ENCODE assay signal across 2 cellular contexts in the genomic region with DNA sequence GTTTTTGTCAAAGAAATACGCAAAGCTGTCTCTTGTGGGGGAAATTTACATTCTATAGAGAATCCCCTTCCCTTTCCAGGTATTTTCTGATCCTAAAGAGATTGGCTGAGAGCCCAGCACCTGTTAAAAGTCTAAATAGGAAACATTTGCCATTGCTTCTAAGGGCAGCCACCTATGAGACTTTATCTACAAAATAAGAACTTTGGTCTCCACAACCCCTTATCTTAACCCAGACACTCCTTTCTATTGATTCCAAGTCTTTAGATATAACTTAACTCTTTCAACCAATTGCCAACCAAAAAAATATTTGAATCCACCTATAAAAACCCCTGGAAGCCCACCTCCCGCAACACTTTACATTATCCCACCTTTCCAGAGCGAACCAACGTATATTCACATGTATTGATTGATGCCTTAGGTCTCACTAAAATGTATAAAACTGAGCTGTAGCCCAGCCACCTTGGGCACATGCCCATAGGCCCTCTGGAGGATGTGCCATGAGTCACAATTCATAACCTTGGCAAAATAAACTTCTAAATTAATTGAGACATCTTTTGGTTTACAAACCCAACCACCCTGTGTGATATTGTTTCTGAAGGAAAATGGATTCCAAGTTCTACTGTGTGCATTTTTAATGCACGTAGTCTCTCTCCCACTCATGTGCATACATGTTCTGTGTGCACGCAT.
A peak's percentile ranks its signal among the peaks of the same experiment; 100 is the strongest.
TF ChIP-seq lines count a peak whose summit lies in the region.

No MANE protein-coding gene starts in this region.

TF ChIP-seq in SK-N-SH, 30 proteins besides CTCF, POLR2A, EP300 and RAD21 (continued from another document):
- TF ChIP-seq PBX3 (IDR thresholded peaks at IDR 0.05), result peak; percentile 70
- TF ChIP-seq USF2 (IDR thresholded peaks at IDR 0.05; ENCODE audit: borderline replicate concordance, low read depth, low read length), result no peak
- peak; percentile 11; the same call in 1 of the 2 replicates for TF ChIP-seq TCF12 (IDR thresholded peaks at IDR 0.05)

TF ChIP-seq in SK-N-SH treated with all-trans-retinoic acid at 6 μM for 48 hours, 23 proteins besides CTCF, POLR2A, EP300 and RAD21 (continued from another document):
- TF ChIP-seq SNAI2 (CRISPR knock-in tag; IDR thresholded peaks at IDR 0.05) (no peak), PPARA (CRISPR knock-in tag; IDR thresholded peaks at IDR 0.05; ENCODE audit: borderline replicate concordance) (no peak), OSR1 (CRISPR knock-in tag; IDR thresholded peaks at IDR 0.05) (no peak), RARB (CRISPR knock-in tag; IDR thresholded peaks at IDR 0.05) (no peak), CSDC2 (CRISPR knock-in tag; IDR thresholded peaks at IDR 0.05) (no peak), TCF4 (CRISPR knock-in tag; IDR thresholded peaks at IDR 0.05; ENCODE audit: borderline replicate concordance) (no peak), ZFP30 (CRISPR knock-in tag; IDR thresholded peaks at IDR 0.05) (no peak), ARNTL (CRISPR knock-in tag; IDR thresholded peaks at IDR 0.05; ENCODE audit: borderline replicate concordance, low read depth) (no peak), GLIS3 (CRISPR knock-in tag; IDR thresholded peaks at IDR 0.05) (no peak), ZFP3 (CRISPR knock-in tag; IDR thresholded peaks at IDR 0.05) (no peak), ZNF8 (CRISPR knock-in tag; IDR thresholded peaks at IDR 0.05) (no peak), CREB5 (CRISPR knock-in tag; IDR thresholded peaks at IDR 0.05; ENCODE audit: low read depth) (no peak), ZNF70 (CRISPR knock-in tag; IDR thresholded peaks at IDR 0.05) (no peak), ZC3H10 (CRISPR knock-in tag; IDR thresholded peaks at IDR 0.05) (no peak), ZNF565 (CRISPR knock-in tag; conservative IDR thresholded peaks at IDR 0.05; ENCODE audit: low read depth) (no peak)
- TF ChIP-seq, protein P1, sequence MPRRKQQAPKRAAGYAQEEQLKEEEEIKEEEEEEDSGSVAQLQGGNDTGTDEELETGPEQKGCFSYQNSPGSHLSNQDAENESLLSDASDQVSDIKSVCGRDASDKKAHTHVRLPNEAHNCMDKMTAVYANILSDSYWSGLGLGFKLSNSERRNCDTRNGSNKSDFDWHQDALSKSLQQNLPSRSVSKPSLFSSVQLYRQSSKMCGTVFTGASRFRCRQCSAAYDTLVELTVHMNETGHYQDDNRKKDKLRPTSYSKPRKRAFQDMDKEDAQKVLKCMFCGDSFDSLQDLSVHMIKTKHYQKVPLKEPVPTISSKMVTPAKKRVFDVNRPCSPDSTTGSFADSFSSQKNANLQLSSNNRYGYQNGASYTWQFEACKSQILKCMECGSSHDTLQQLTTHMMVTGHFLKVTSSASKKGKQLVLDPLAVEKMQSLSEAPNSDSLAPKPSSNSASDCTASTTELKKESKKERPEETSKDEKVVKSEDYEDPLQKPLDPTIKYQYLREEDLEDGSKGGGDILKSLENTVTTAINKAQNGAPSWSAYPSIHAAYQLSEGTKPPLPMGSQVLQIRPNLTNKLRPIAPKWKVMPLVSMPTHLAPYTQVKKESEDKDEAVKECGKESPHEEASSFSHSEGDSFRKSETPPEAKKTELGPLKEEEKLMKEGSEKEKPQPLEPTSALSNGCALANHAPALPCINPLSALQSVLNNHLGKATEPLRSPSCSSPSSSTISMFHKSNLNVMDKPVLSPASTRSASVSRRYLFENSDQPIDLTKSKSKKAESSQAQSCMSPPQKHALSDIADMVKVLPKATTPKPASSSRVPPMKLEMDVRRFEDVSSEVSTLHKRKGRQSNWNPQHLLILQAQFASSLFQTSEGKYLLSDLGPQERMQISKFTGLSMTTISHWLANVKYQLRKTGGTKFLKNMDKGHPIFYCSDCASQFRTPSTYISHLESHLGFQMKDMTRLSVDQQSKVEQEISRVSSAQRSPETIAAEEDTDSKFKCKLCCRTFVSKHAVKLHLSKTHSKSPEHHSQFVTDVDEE (CRISPR knock-in tag; IDR thresholded peaks at IDR 0.05), result no peak
- TF ChIP-seq, protein P2, sequence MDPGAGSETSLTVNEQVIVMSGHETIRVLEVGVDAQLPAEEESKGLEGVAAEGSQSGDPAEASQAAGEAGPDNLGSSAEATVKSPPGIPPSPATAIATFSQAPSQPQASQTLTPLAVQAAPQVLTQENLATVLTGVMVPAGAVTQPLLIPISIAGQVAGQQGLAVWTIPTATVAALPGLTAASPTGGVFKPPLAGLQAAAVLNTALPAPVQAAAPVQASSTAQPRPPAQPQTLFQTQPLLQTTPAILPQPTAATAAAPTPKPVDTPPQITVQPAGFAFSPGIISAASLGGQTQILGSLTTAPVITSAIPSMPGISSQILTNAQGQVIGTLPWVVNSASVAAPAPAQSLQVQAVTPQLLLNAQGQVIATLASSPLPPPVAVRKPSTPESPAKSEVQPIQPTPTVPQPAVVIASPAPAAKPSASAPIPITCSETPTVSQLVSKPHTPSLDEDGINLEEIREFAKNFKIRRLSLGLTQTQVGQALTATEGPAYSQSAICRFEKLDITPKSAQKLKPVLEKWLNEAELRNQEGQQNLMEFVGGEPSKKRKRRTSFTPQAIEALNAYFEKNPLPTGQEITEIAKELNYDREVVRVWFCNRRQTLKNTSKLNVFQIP (CRISPR knock-in tag; IDR thresholded peaks at IDR 0.05; ENCODE audit: borderline replicate concordance, low read depth), result no peak
